15 cellular contexts compared by ENCODE assay signal in genomic region chr11:89416961-89417360, GRCh38.
DNase-seq lines count a peak whose midpoint lies in the region; ATAC-seq and TF ChIP-seq lines count a peak whose summit lies in the region.
"Had no signal": no experiment of that assay in that cellular context is flagged by ENCODE, and none has a peak within 500 bp of the region (broad histone marks: within the 10 kb centered on the region; RNA-seq: fewer than 3 reads in every experiment).

No MANE protein-coding gene starts in this region.

- no peak overlapping the region for H3K56ac ChIP-seq in H9 (ENCODE audit: insufficient read length, low read depth, low read length)

- H3K4me3 Mint-ChIP-seq in H9 = no peak overlapping the region
- no peak overlapping the region for H3K4me3 Mint-ChIP-seq in endodermal cell
- H3K4me3 Mint-ChIP-seq in CD4-positive, alpha-beta T cell = no peak overlapping the region
- H3K4me3 Mint-ChIP-seq: CD4-positive, CD25-positive, alpha-beta regulatory T cell; IgD-negative memory B cell had no signal

- no peak overlapping the region for H4K5ac ChIP-seq in H9 (ENCODE audit: insufficient read length, low read depth, low read length)

- WGBS in H9 (ENCODE audit: extremely low coverage, insufficient read length, low lambda C conversion rate) = no CpG with 5 or more reads among the region's 2 CpGs
- 55% methylated on average over 2 of the region's 2 CpGs; no CpG with 5 or more reads in 1 of the 2 experiments for WGBS in endodermal cell (ENCODE audit: insufficient coverage in 1 of 2, insufficient read length in 1 of 2), 2 experiments

- H3K9ac ChIP-seq in H9 (ENCODE audit: extremely low read depth, insufficient read length, low read length) (no peak overlapping the region), endodermal cell (ENCODE audit: extremely low read depth, low read length, poor library complexity, severe bottlenecking) (no peak overlapping the region)

- H3T11ph ChIP-seq in H9 (ENCODE audit: low read length) = no peak overlapping the region

- no peak overlapping the region for H2BK15ac ChIP-seq in H9 (ENCODE audit: low read depth, low read length)

- H3K79me1 ChIP-seq in H9 (ENCODE audit: insufficient read depth, low read depth, low read length, poor library complexity, severe bottlenecking) = no peaks in the 10 kb centered on the region

- no peak overlapping the region for H4K8ac ChIP-seq in H9 (replicated peaks; ENCODE audit: insufficient read length, low read depth, low read length)

- H4K91ac ChIP-seq in H9 (ENCODE audit: insufficient read length, low read depth, low read length) = no peak overlapping the region

- no peaks in the 10 kb centered on the region for H3K27me3 Mint-ChIP-seq in H9 (ENCODE audit: low read depth)
- no peaks in the 10 kb centered on the region for H3K27me3 Mint-ChIP-seq in endodermal cell (ENCODE audit: insufficient read depth)
- no peaks in the 10 kb centered on the region for H3K27me3 Mint-ChIP-seq in CD4-positive, alpha-beta T cell
- H3K27me3 Mint-ChIP-seq: CD4-positive, CD25-positive, alpha-beta regulatory T cell; IgD-negative memory B cell had no signal

- CTCF ChIA-PET in CD4-positive, alpha-beta T cell (lab: Charles Lee) = no interaction called here

- H3K4me1 ChIP-seq in H9 (ENCODE audit: insufficient read depth, low read length) (no peaks in the 10 kb centered on the region; the same call in 1 of the 2 replicates), endodermal cell (ENCODE audit: control insufficient read depth, insufficient read depth, low read length) (peaks cover 3% of the 10 kb centered on the region)
- H3K4me1 ChIP-seq: BE2C, Caco-2 had no signal

- H3K14ac ChIP-seq in H9 (ENCODE audit: insufficient read depth, low read length) = no peak overlapping the region

- no peak overlapping the region for H2BK120ac ChIP-seq in H9 (ENCODE audit: low read depth, low read length, poor library complexity, severe bottlenecking)

- H3K23ac ChIP-seq in H9 (ENCODE audit: insufficient read length, low read depth, low read length) = no peak overlapping the region

- H3K27ac ChIP-seq in H9 (ENCODE audit: insufficient read length, low read depth, low read length) = no peak overlapping the region
- no peak overlapping the region for H3K27ac ChIP-seq in endodermal cell (ENCODE audit: low read depth, low read length)
- no peak overlapping the region for H3K27ac ChIP-seq in CD4-positive, alpha-beta T cell (ENCODE audit: low read depth, low read length)

- H3K27me3 ChIP-seq in H9 (ENCODE audit: insufficient read depth, low read length) (no peaks in the 10 kb centered on the region), endodermal cell (ENCODE audit: control insufficient read depth, insufficient read depth, low read length, poor library complexity, severe bottlenecking) (no peaks in the 10 kb centered on the region)
- H3K27me3 ChIP-seq in CD4-positive, alpha-beta T cell (ENCODE audit: control insufficient read depth, insufficient read depth, low read length) = no peaks in the 10 kb centered on the region
- H3K27me3 ChIP-seq: BE2C had no signal

- H3K36me3 ChIP-seq in endodermal cell (ENCODE audit: control insufficient read depth, insufficient read depth, low read length) = no peaks in the 10 kb centered on the region
- H3K36me3 ChIP-seq: BE2C had no signal

- DNase-seq in H9 (no peak), endodermal cell (no peak), inferior parietal cortex (ENCODE audit: extremely low spot score) (peak; percentile 18), putamen (ENCODE audit: low spot score) (peak; percentile 3), AG20443 (ENCODE audit: low spot score) (no peak)
- DNase-seq in stimulated activated CD4-positive, alpha-beta T cell treated with anti-CD3 and anti-CD28 coated beads, Interleukin-4, amount 100 ng/mL, for 4 hours = no peak
- DNase-seq in CD4-positive, alpha-beta T cell = no peak
- DNase-seq: BE2C; C1 segment of cervical spinal cord; Caco-2; CD4-positive, CD25-positive, alpha-beta regulatory T cell; GOT3; H7 had no signal

- H3K27ac Mint-ChIP-seq in H9 (peak overlapping the region in 2 of 3 experiments; percentile 58 to 86; a peak in 2 of 7 replicates), endodermal cell (peak overlapping the region; percentile 71)
- H3K27ac Mint-ChIP-seq in CD4-positive, alpha-beta T cell = no peak overlapping the region
- H3K27ac Mint-ChIP-seq: CD4-positive, CD25-positive, alpha-beta regulatory T cell; IgD-negative memory B cell had no signal

- no peaks in the 10 kb centered on the region for H3K9me3 Mint-ChIP-seq in H9
- H3K9me3 Mint-ChIP-seq in endodermal cell = no peaks in the 10 kb centered on the region
- no peaks in the 10 kb centered on the region for H3K9me3 Mint-ChIP-seq in CD4-positive, alpha-beta T cell

- H3K4me1 Mint-ChIP-seq in H9 (peaks cover 13 to 14% of the 10 kb centered on the region in 2 experiments), endodermal cell (peaks cover 10% of the 10 kb centered on the region)
- no peaks in the 10 kb centered on the region for H3K4me1 Mint-ChIP-seq in CD4-positive, alpha-beta T cell (ENCODE audit: low read depth)
- H3K4me1 Mint-ChIP-seq: CD4-positive, CD25-positive, alpha-beta regulatory T cell; IgD-negative memory B cell had no signal

- H3K23me2 ChIP-seq in H9 (ENCODE audit: insufficient read length, low read depth, low read length, poor library complexity, severe bottlenecking) = no peaks in the 10 kb centered on the region

- H4K20me1 ChIP-seq in H9 (ENCODE audit: control insufficient read depth, insufficient read depth, insufficient read length) = no peaks in the 10 kb centered on the region

- no peak overlapping the region for H2BK5ac ChIP-seq in H9 (ENCODE audit: insufficient read length, low read length)

- H2AFZ ChIP-seq in H9 (ENCODE audit: low read length) = no peak overlapping the region

- H3K36me3 Mint-ChIP-seq in H9 (ENCODE audit: insufficient read depth in 1 of 3, low read depth in 3 of 3) (peaks cover 0 to under 1% (median 0%) of the 10 kb centered on the region in 3 experiments; a peak in 1 of 7 replicates), endodermal cell (ENCODE audit: low read depth) (no peaks in the 10 kb centered on the region)
- H3K36me3 Mint-ChIP-seq in CD4-positive, alpha-beta T cell (ENCODE audit: low read depth) = no peaks in the 10 kb centered on the region
- H3K36me3 Mint-ChIP-seq: CD4-positive, CD25-positive, alpha-beta regulatory T cell; IgD-negative memory B cell had no signal

- intact Hi-C loops in CD4-positive, alpha-beta T cell (cut with DNase I, micrococcal nuclease) = no loop called here

- no peak overlapping the region for H3K18ac ChIP-seq in H9 (ENCODE audit: insufficient read length, low read depth, low read length)

- no peak overlapping the region for H2AK5ac ChIP-seq in H9 (ENCODE audit: insufficient read length, low read length)

- H3K9me3 ChIP-seq in H9 (ENCODE audit: control insufficient read depth, low read depth, low read length) = no peaks in the 10 kb centered on the region
- H3K9me3 ChIP-seq in endodermal cell (ENCODE audit: control insufficient read depth, low read length) = no peaks in the 10 kb centered on the region
- no peaks in the 10 kb centered on the region for H3K9me3 ChIP-seq in CD4-positive, alpha-beta T cell (ENCODE audit: control insufficient read depth, low read length)
- H3K9me3 ChIP-seq: BE2C had no signal

- no peak for ATAC-seq in CD4-positive, alpha-beta T cell (ENCODE audit: poor library complexity)
- ATAC-seq: HepG2 had no signal

- H2BK20ac ChIP-seq in H9 (ENCODE audit: low read depth, low read length, poor library complexity, severe bottlenecking) = no peak overlapping the region

- no peak overlapping the region for H3K4me2 ChIP-seq in H9 (ENCODE audit: insufficient read depth, insufficient read length, low read length)

- no peak overlapping the region for H3K4me3 ChIP-seq in endodermal cell (ENCODE audit: low read length)

- POLR2A ChIA-PET in CD4-positive, alpha-beta T cell (lab: Charles Lee) = no interaction called here

- H3K79me2 ChIP-seq in H9 (ENCODE audit: insufficient read depth, low read length) = no peaks in the 10 kb centered on the region

- no peak for TF ChIP-seq CTCF in H9 (conservative IDR thresholded peaks at IDR 0.05)
- no peak for TF ChIP-seq CTCF in endodermal cell (conservative IDR thresholded peaks at IDR 0.05)
- no peak for TF ChIP-seq CTCF in CD4-positive, alpha-beta T cell (IDR thresholded peaks at IDR 0.05)

- no peak overlapping the region for H3K4ac ChIP-seq in H9 (ENCODE audit: low read depth, low read length)

- H2BK12ac ChIP-seq in H9 (ENCODE audit: insufficient read length, low read depth, low read length) = no peak overlapping the region

Comparison
In these comparisons a context has a peak if more than half of its experiments do, and no peak if none do; other contexts are left out.
1. DNase-seq: peak in inferior parietal cortex (single experiment) and putamen (single experiment); none in H9 (single experiment), endodermal cell (single experiment), stimulated activated CD4-positive, alpha-beta T cell treated with anti-CD3 and anti-CD28 coated beads, Interleukin-4, amount 100 ng/mL, for 4 hours (0 of 2), CD4-positive, alpha-beta T cell (0 of 10) and AG20443 (single experiment).